ENCODE assay signal across 11 cellular contexts in the genomic region with DNA sequence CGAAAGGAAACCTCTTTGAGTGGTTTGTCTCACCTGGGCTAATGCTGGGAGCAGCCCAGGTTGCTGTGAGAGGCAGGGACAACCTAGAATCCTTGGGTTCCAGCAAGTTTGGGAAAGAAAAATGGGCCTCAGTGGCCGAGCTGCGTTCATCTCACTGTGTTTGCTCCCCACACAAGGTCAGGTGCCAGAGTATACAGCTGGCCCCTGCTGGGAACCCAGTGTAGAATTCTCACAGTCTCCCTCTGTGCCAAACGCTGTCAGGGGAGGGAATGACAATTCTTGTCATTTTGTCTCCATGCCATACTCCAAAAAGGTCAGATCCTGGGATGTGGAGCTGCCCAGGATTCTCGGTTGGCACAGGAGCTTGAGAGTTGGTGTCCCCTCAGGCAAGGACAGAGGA. TPM values are rescaled to one million over a fixed set of nuclear protein-coding genes. Genes with fewer than 3 reads are reported as not detected.
DNase-seq lines count a peak whose midpoint lies in the region; ATAC-seq and TF ChIP-seq lines count a peak whose summit lies in the region.
"Had no signal": no experiment of that assay in that cellular context is flagged by ENCODE, and none has a peak within 500 bp of the region (broad histone marks: within the 10 kb centered on the region; RNA-seq: fewer than 3 reads in every experiment).

No MANE protein-coding gene starts in this region.

- no peak overlapping the region for H2BK12ac ChIP-seq in H9 (ENCODE audit: insufficient read length, low read depth, low read length)

- TF ChIP-seq CTCF in H9 (conservative IDR thresholded peaks at IDR 0.05) (no peak), WERI-Rb-1 (IDR thresholded peaks at IDR 0.05; ENCODE audit: low read depth, low read length) (no peak), foreskin fibroblast (IDR thresholded peaks at IDR 0.05; ENCODE audit: low read depth, low read length) (no peak)

- peak overlapping the region in 2 of 3 experiments; percentile 70 to 77; a peak in 4 of 7 replicates for H3K27ac Mint-ChIP-seq in H9
- peak overlapping the region; percentile 82 to 95 for H3K27ac Mint-ChIP-seq in effector memory CD8-positive, alpha-beta T cell

- H3K9ac ChIP-seq in H9 (ENCODE audit: extremely low read depth, insufficient read length, low read length) = no peak overlapping the region
- peak overlapping the region; percentile 65 to 80 (median 69) for H3K9ac ChIP-seq in skeletal muscle tissue (ENCODE audit: low read depth in 1 of 3, low read length in 3 of 3)

- H3K14ac ChIP-seq in H9 (ENCODE audit: insufficient read depth, low read length) = no peak overlapping the region

- no peak overlapping the region for H3K4ac ChIP-seq in H9 (ENCODE audit: low read depth, low read length)

- H3K56ac ChIP-seq in H9 (ENCODE audit: insufficient read length, low read depth, low read length) = no peak overlapping the region

- WGBS in H9 (ENCODE audit: extremely low coverage, insufficient read length, low lambda C conversion rate) = no CpG with 5 or more reads among the region's 5 CpGs

- H3K4me1 ChIP-seq in H9 (ENCODE audit: insufficient read depth, low read length) (peaks cover 14% of the 10 kb centered on the region; the same call in 1 of the 2 replicates), skeletal muscle tissue (ENCODE audit: control insufficient read depth in 3 of 3, insufficient read depth in 3 of 3, low read length in 3 of 3) (peaks cover 38 to 46% (median 42%) of the 10 kb centered on the region in 3 donors)

- no peak overlapping the region for H2AK5ac ChIP-seq in H9 (ENCODE audit: insufficient read length, low read length)

- peaks cover 12% of the 10 kb centered on the region for H3K79me1 ChIP-seq in H9 (ENCODE audit: insufficient read depth, low read depth, low read length, poor library complexity, severe bottlenecking)

- peak overlapping the region in 1 of 2 experiments; percentile 42; a peak in 2 of 5 replicates for H3K4me3 Mint-ChIP-seq in H9
- peak overlapping the region; percentile 97 to 98 for H3K4me3 Mint-ChIP-seq in effector memory CD8-positive, alpha-beta T cell

- no peak overlapping the region for H2BK15ac ChIP-seq in H9 (ENCODE audit: low read depth, low read length)

- no peak overlapping the region for H3K23ac ChIP-seq in H9 (ENCODE audit: insufficient read length, low read depth, low read length)

- ATAC-seq in effector memory CD8-positive, alpha-beta T cell (replicated peaks) = no peak

- H3K36me3 Mint-ChIP-seq in H9 (ENCODE audit: insufficient read depth in 1 of 3, low read depth in 3 of 3) = peaks cover 0 to 10% (median 0%) of the 10 kb centered on the region in 3 experiments; a peak in 1 of 7 replicates
- H3K36me3 Mint-ChIP-seq in effector memory CD8-positive, alpha-beta T cell (ENCODE audit: insufficient read depth) = peaks cover 40% of the 10 kb centered on the region

- no peak overlapping the region for H4K8ac ChIP-seq in H9 (replicated peaks; ENCODE audit: insufficient read length, low read depth, low read length)

- H4K20me1 ChIP-seq in H9 (ENCODE audit: control insufficient read depth, insufficient read depth, insufficient read length) = peaks cover 5% of the 10 kb centered on the region

- H2BK5ac ChIP-seq in H9 (ENCODE audit: insufficient read length, low read length) = no peak overlapping the region

- H3K36me3 ChIP-seq in WERI-Rb-1 (peaks cover 21% of the 10 kb centered on the region), skeletal muscle tissue (ENCODE audit: control insufficient read depth in 3 of 3, insufficient read depth in 3 of 3, low read length in 3 of 3) (peaks cover 0 to 4% (median 0%) of the 10 kb centered on the region in 3 donors)
- H3K36me3 ChIP-seq: ovary had no signal

- H3K27ac ChIP-seq in H9 (ENCODE audit: insufficient read length, low read depth, low read length) (no peak overlapping the region), WERI-Rb-1 (peak overlapping the region; percentile 28; the same call in 1 of the 2 replicates), skeletal muscle tissue (ENCODE audit: low read depth, low read length) (peak overlapping the region; percentile 55)
- H3K27ac ChIP-seq: ovary had no signal

- H3K23me2 ChIP-seq in H9 (ENCODE audit: insufficient read length, low read depth, low read length, poor library complexity, severe bottlenecking) = peaks cover 10% of the 10 kb centered on the region

- H3K27me3 Mint-ChIP-seq in H9 (ENCODE audit: low read depth) = 0 out of 2 replicates have a peak, but pooled peaks cover 1% of the 10 kb centered on the region
- H3K27me3 Mint-ChIP-seq in effector memory CD8-positive, alpha-beta T cell = no peaks in the 10 kb centered on the region

- H3K4me3 ChIP-seq in WERI-Rb-1 (ENCODE audit: low read depth, low read length) = no peak overlapping the region
- peak overlapping the region in 2 of 3 donors; percentile 65 to 67 for H3K4me3 ChIP-seq in skeletal muscle tissue (ENCODE audit: low read length in 3 of 3)
- H3K4me3 ChIP-seq in foreskin fibroblast (ENCODE audit: low read depth in 1 of 2, low read length in 2 of 2) = no peak overlapping the region
- H3K4me3 ChIP-seq: ovary had no signal

- no peak overlapping the region for H3K4me2 ChIP-seq in H9 (ENCODE audit: insufficient read depth, insufficient read length, low read length)

- H2BK120ac ChIP-seq in H9 (ENCODE audit: low read depth, low read length, poor library complexity, severe bottlenecking) = no peak overlapping the region

- no peak overlapping the region for H2AFZ ChIP-seq in H9 (ENCODE audit: low read length)

- H3K4me1 Mint-ChIP-seq in H9 = peaks cover 56 to 67% of the 10 kb centered on the region in 2 experiments
- peaks cover 72 to 73% of the 10 kb centered on the region in 2 donors for H3K4me1 Mint-ChIP-seq in effector memory CD8-positive, alpha-beta T cell (ENCODE audit: low read depth in 2 of 2)

- H3T11ph ChIP-seq in H9 (ENCODE audit: low read length) = no peak overlapping the region

- no peaks in the 10 kb centered on the region for H3K9me3 ChIP-seq in H9 (ENCODE audit: control insufficient read depth, low read depth, low read length)
- no peaks in the 10 kb centered on the region for H3K9me3 ChIP-seq in WERI-Rb-1 (ENCODE audit: severe bottlenecking)
- H3K9me3 ChIP-seq in skeletal muscle tissue (ENCODE audit: control insufficient read depth in 3 of 3, low read length in 3 of 3) = no peaks in the 10 kb centered on the region
- H3K9me3 ChIP-seq: ovary had no signal

- H3K27me3 ChIP-seq in H9 (ENCODE audit: insufficient read depth, low read length) = no peaks in the 10 kb centered on the region
- H3K27me3 ChIP-seq in WERI-Rb-1 (ENCODE audit: insufficient read depth, low read depth, severe bottlenecking) = no peaks in the 10 kb centered on the region
- H3K27me3 ChIP-seq in skeletal muscle tissue (ENCODE audit: control insufficient read depth in 3 of 3, insufficient read depth in 3 of 3, low read length in 3 of 3) = no peaks in the 10 kb centered on the region
- H3K27me3 ChIP-seq: ovary had no signal

- H2BK20ac ChIP-seq in H9 (ENCODE audit: low read depth, low read length, poor library complexity, severe bottlenecking) = no peak overlapping the region

- no peak for DNase-seq in H9
- no peak for DNase-seq in WERI-Rb-1
- no peak for DNase-seq in effector memory CD8-positive, alpha-beta T cell
- no peak for DNase-seq in foreskin fibroblast
- no peak for DNase-seq in NCI-H187 (lab: John Stamatoyannopoulos, UW)
- no peak for DNase-seq in T1000 (lab: John Stamatoyannopoulos, UW)
- DNase-seq: DMS79, kidney glomerular epithelial cell, NCI-H510A had no signal

- H3K79me2 ChIP-seq in H9 (ENCODE audit: insufficient read depth, low read length) = peaks cover 14% of the 10 kb centered on the region; the same call in 1 of the 2 replicates

- H4K5ac ChIP-seq in H9 (ENCODE audit: insufficient read length, low read depth, low read length) = no peak overlapping the region

- H4K91ac ChIP-seq in H9 (ENCODE audit: insufficient read length, low read depth, low read length) = no peak overlapping the region

- no peaks in the 10 kb centered on the region; a peak in 1 of 5 replicates for H3K9me3 Mint-ChIP-seq in H9
- H3K9me3 Mint-ChIP-seq in effector memory CD8-positive, alpha-beta T cell = no peaks in the 10 kb centered on the region

- no peak overlapping the region for H3K18ac ChIP-seq in H9 (ENCODE audit: insufficient read length, low read depth, low read length)

RNA-seq across cellular contexts. Expression of a gene that starts 4.3 kb away (rescaled TPM):
- total RNA-seq in H9 (2021) (68.8 and 68.9 TPM in 2 replicates), skeletal muscle tissue (22.4 TPM)

RNA-seq across cellular contexts. Expression of a gene that starts 29.9 kb away (rescaled TPM):
- total RNA-seq in H9 (2021) (392 and 407 TPM in 2 replicates), skeletal muscle tissue (28.2 TPM)

RNA-seq across cellular contexts. Expression of a gene that starts 40.0 kb away (rescaled TPM):
- total RNA-seq in H9 (2021) (1.0 and 1.1 TPM in 2 replicates), skeletal muscle tissue (not detected)

Comparison
In these comparisons a context has a peak if more than half of its experiments do, and no peak if none do; other contexts are left out.
1. H3K4me3 ChIP-seq: peak in skeletal muscle tissue (2 of 3); none in WERI-Rb-1 (single experiment) and foreskin fibroblast (0 of 2).
2. RNA of a gene that starts 29.9 kb away (total RNA-seq): 392 to 407 TPM in H9; 28.2 TPM in skeletal muscle tissue (single experiment); every median in the first group is over 10 times any median in the second.